In genomic region chr14:49930720-49931119, GRCh38 we compare ENCODE assay signal across 27 cellular contexts. TPM values are rescaled to one million over a fixed set of nuclear protein-coding genes. Genes with fewer than 3 reads are reported as not detected.
DNase-seq lines count a peak whose midpoint lies in the region; ATAC-seq, FAIRE-seq and TF ChIP-seq lines count a peak whose summit lies in the region.
"Had no signal": no experiment of that assay in that cellular context is flagged by ENCODE, and none has a peak within 500 bp of the region (broad histone marks: within the 10 kb centered on the region; RNA-seq: fewer than 3 reads in every experiment).

No MANE protein-coding gene starts in this region.

- H3K9ac ChIP-seq in GM12878 (ENCODE audit: control insufficient read depth, insufficient read depth, low read length), result no peak overlapping the region
- H3K9ac ChIP-seq: GM23248 had no signal

- H3K36me3 ChIP-seq in GM23338 (ENCODE audit: insufficient read depth), result no peaks in the 10 kb centered on the region; the same call in 1 of the 2 replicates
- no peaks in the 10 kb centered on the region for H3K36me3 ChIP-seq in GM12878 (ENCODE audit: control insufficient read depth in 2 of 2, insufficient read depth in 2 of 2, low read length in 1 of 2)
- H3K36me3 ChIP-seq in PC-9 (ENCODE audit: low read depth), result no peaks in the 10 kb centered on the region
- H3K36me3 ChIP-seq: upper lobe of right lung had no signal

- FAIRE-seq in GM12878 (lab: Jason Lieb, UNC), result peak; percentile 27
- FAIRE-seq: HepG2 had no signal

- no peak overlapping the region for H3K27ac ChIP-seq in GM23338 (ENCODE audit: low read depth)
- H3K27ac ChIP-seq in GM12878 (ENCODE audit: control insufficient read depth, insufficient read depth), result no peak overlapping the region
- no peak overlapping the region for H3K27ac ChIP-seq in PC-9
- H3K27ac ChIP-seq: epithelial cell of prostate, GM23248, HL-60, upper lobe of right lung had no signal

- no peak for TF ChIP-seq POLR2A in GM12878 (IDR thresholded peaks at IDR 0.05; ENCODE audit: low read depth, low read length)

- intact Hi-C loops in activated CD4-positive, alpha-beta memory T cell treated with anti-CD3 and anti-CD28 coated beads for 36 hours (cut with micrococcal nuclease), result no loop called here
- intact Hi-C loops in GM12878 (cut with micrococcal nuclease; ENCODE audit: unreplicated experiment), result loop anchor here (2.0 kb wide), 1 partner anchor 72 kb away; no protein-coding TSS in a partner anchor
- intact Hi-C loops in PC-9 (cut with micrococcal nuclease; ENCODE audit: unreplicated experiment), result no loop called here

- TF ChIP-seq RAD21 in GM12878 (IDR thresholded peaks at IDR 0.05; ENCODE audit: insufficient read depth, low read depth, low read length), result no peak

- peaks cover 7% of the 10 kb centered on the region for H3K4me1 Mint-ChIP-seq in activated CD4-positive, alpha-beta memory T cell treated with anti-CD3 and anti-CD28 coated beads for 36 hours (ENCODE audit: low read depth)
- H3K4me1 Mint-ChIP-seq in activated CD4-positive, alpha-beta memory T cell treated with anti-CD3 and anti-CD28 coated beads, Interleukin-2, amount 10 ng/mL, durations not matched to agents 7 days and 5 days, result peaks cover 11% of the 10 kb centered on the region
- H3K4me1 Mint-ChIP-seq in GM23338, result peaks cover 4% of the 10 kb centered on the region
- peaks cover 26% of the 10 kb centered on the region for H3K4me1 Mint-ChIP-seq in stimulated activated memory B cell treated with anti-CD40 and anti-IgM and Interleukin-4, amounts not matched to agents 10 μg/mL and 1 μg/mL and 100 μg/mL, for 72 hours

- H2AFZ ChIP-seq in GM23338, result peak overlapping the region; percentile 59; the same call in 1 of the 2 replicates
- H2AFZ ChIP-seq in GM12878 (ENCODE audit: control insufficient read depth, low read depth, low read length), result no peak overlapping the region
- no peak overlapping the region for H2AFZ ChIP-seq in PC-9
- H2AFZ ChIP-seq: GM23248 had no signal

- no peaks in the 10 kb centered on the region for H3K27me3 Mint-ChIP-seq in activated CD4-positive, alpha-beta memory T cell treated with anti-CD3 and anti-CD28 coated beads for 36 hours
- no peaks in the 10 kb centered on the region for H3K27me3 Mint-ChIP-seq in activated CD4-positive, alpha-beta memory T cell treated with anti-CD3 and anti-CD28 coated beads, Interleukin-2, amount 10 ng/mL, durations not matched to agents 7 days and 5 days
- H3K27me3 Mint-ChIP-seq in GM23338 (ENCODE audit: insufficient read depth, low read depth, poor library complexity), result peaks cover 2% of the 10 kb centered on the region
- no peaks in the 10 kb centered on the region for H3K27me3 Mint-ChIP-seq in stimulated activated memory B cell treated with anti-CD40 and anti-IgM and Interleukin-4, amounts not matched to agents 10 μg/mL and 1 μg/mL and 100 μg/mL, for 72 hours
- H3K27me3 Mint-ChIP-seq: activated naive CD8-positive, alpha-beta T cell treated with anti-CD3 and anti-CD28 coated beads, Interleukin-2, amount 50 U/mL, for 24 hours; central memory CD8-positive, alpha-beta T cell had no signal

- no peak for TF ChIP-seq EP300 in GM12878 (IDR thresholded peaks at IDR 0.05; ENCODE audit: borderline replicate concordance in 1 of 2, control insufficient read depth in 1 of 2, low read depth in 2 of 2, low read length in 2 of 2)

- H4K20me1 ChIP-seq in GM23338 (replicated peaks; ENCODE audit: insufficient read depth), result no peaks in the 10 kb centered on the region
- H4K20me1 ChIP-seq in GM12878 (ENCODE audit: control insufficient read depth, insufficient read depth), result no peaks in the 10 kb centered on the region
- H4K20me1 ChIP-seq in PC-9 (ENCODE audit: insufficient read depth), result no peaks in the 10 kb centered on the region

- H3K4me2 ChIP-seq in GM23338 (no peak overlapping the region), GM12878 (ENCODE audit: control insufficient read depth, insufficient read depth) (no peak overlapping the region), PC-9 (no peak overlapping the region)

- CTCF ChIA-PET in activated CD4-positive, alpha-beta memory T cell treated with anti-CD3 and anti-CD28 coated beads for 36 hours (lab: Charles Lee), result no interaction called here
- CTCF ChIA-PET in activated CD4-positive, alpha-beta memory T cell treated with anti-CD3 and anti-CD28 coated beads, Interleukin-2, amount 10 ng/mL, durations not matched to agents 7 days and 5 days (lab: Charles Lee), result no interaction called here
- CTCF ChIA-PET in GM12878 (lab: Yijun Ruan, JAX), result no interaction called here
- CTCF ChIA-PET in PC-9 (lab: Charles Lee), result no interaction called here

- H3K9me3 Mint-ChIP-seq in activated CD4-positive, alpha-beta memory T cell treated with anti-CD3 and anti-CD28 coated beads for 36 hours, result no peaks in the 10 kb centered on the region
- no peaks in the 10 kb centered on the region for H3K9me3 Mint-ChIP-seq in activated CD4-positive, alpha-beta memory T cell treated with anti-CD3 and anti-CD28 coated beads, Interleukin-2, amount 10 ng/mL, durations not matched to agents 7 days and 5 days
- H3K9me3 Mint-ChIP-seq in GM23338, result 0 out of 3 replicates have a peak, but pooled peaks cover 3% of the 10 kb centered on the region
- H3K9me3 Mint-ChIP-seq in stimulated activated memory B cell treated with anti-CD40 and anti-IgM and Interleukin-4, amounts not matched to agents 10 μg/mL and 1 μg/mL and 100 μg/mL, for 72 hours, result peaks cover 2% of the 10 kb centered on the region
- H3K9me3 Mint-ChIP-seq: activated naive CD8-positive, alpha-beta T cell treated with anti-CD3 and anti-CD28 coated beads, Interleukin-2, amount 50 U/mL, for 24 hours; activated T-helper 2 cell treated with anti-CD3 and anti-CD28 coated beads, Interferon-gamma antibody, Interleukin-2, Interleukin-4, amounts not matched to agents 10 μg/mL and 5 μg/mL and 100 μg/mL, durations not matched to agents 14 hours and 24 hours and 36 hours; central memory CD8-positive, alpha-beta T cell; HFFc6 had no signal

- ATAC-seq in GM23338 (no peak), GM12878 (peak; percentile 42)
- peak; percentile 76 for ATAC-seq in stimulated activated memory B cell treated with anti-CD40 and anti-IgM and Interleukin-4, amounts not matched to agents 10 μg/mL and 1 μg/mL and 100 μg/mL, for 72 hours
- ATAC-seq: activated naive CD8-positive, alpha-beta T cell treated with anti-CD3 and anti-CD28 coated beads, Interleukin-2, amount 50 U/mL, for 24 hours; HepG2; left cardiac atrium had no signal

- SMC1A ChIA-PET in GM12878 (lab: Charles Lee; ENCODE audit: uncharacterized antibody, unreplicated experiment), result interaction anchor here (0.7 to 2.7 kb wide), 9 partner anchors 13 to 134 kb away, joined by 3 to 11 read pairs (median 4); no protein-coding TSS in a partner anchor

- H3K79me2 ChIP-seq in GM23338 (replicated peaks; ENCODE audit: insufficient read depth) (no peaks in the 10 kb centered on the region), GM12878 (ENCODE audit: control insufficient read depth, insufficient read depth, low read length) (no peaks in the 10 kb centered on the region), PC-9 (ENCODE audit: low read depth) (no peaks in the 10 kb centered on the region)

- POLR2A ChIA-PET in activated CD4-positive, alpha-beta memory T cell treated with anti-CD3 and anti-CD28 coated beads for 36 hours (lab: Charles Lee), result no interaction called here
- POLR2A ChIA-PET in activated CD4-positive, alpha-beta memory T cell treated with anti-CD3 and anti-CD28 coated beads, Interleukin-2, amount 10 ng/mL, durations not matched to agents 7 days and 5 days (lab: Charles Lee), result interaction anchor here (1.2 kb wide), 1 partner anchor 15 kb away, joined by 3 read pairs; no protein-coding TSS in a partner anchor
- POLR2A ChIA-PET in GM12878 (lab: Charles Lee), result interaction anchor here (0.6 to 1.4 kb wide), 5 partner anchors 9 to 71 kb away, joined by 3 to 6 read pairs (median 4); no protein-coding TSS in a partner anchor
- POLR2A ChIA-PET in PC-9 (lab: Charles Lee; ENCODE audit: unreplicated experiment), result no interaction called here

- H3K4me3 ChIP-seq in GM23338 (no peak overlapping the region), GM12878 (no peak overlapping the region), PC-9 (no peak overlapping the region)
- H3K4me3 ChIP-seq: GM23248, upper lobe of right lung had no signal

- H3K4me1 ChIP-seq in GM23338 (ENCODE audit: insufficient read depth) (peaks cover 7% of the 10 kb centered on the region; the same call in 1 of the 2 replicates), GM12878 (ENCODE audit: control insufficient read depth, insufficient read depth, low read length) (peaks cover 16% of the 10 kb centered on the region), PC-9 (replicated peaks; ENCODE audit: insufficient read depth) (no peaks in the 10 kb centered on the region)
- H3K4me1 ChIP-seq: upper lobe of right lung had no signal

- H3K27me3 ChIP-seq in GM23338 (ENCODE audit: insufficient read depth) (no peaks in the 10 kb centered on the region), GM12878 (replicated peaks in 1 of 2; ENCODE audit: control insufficient read depth in 2 of 2, insufficient read depth in 2 of 2, low read length in 1 of 2) (no peaks in the 10 kb centered on the region), PC-9 (ENCODE audit: insufficient read depth, low read depth) (no peaks in the 10 kb centered on the region)
- H3K27me3 ChIP-seq: upper lobe of right lung had no signal

- BruUV-seq in GM12878 (replicated peaks; lab: Mats Ljungman, UMichigan) (no TSS peak), PC-9 (replicated peaks; lab: Mats Ljungman, UMichigan) (no TSS peak)

- in situ Hi-C loops in GM12878 (cut with MboI), result no loop called here

- TF ChIP-seq CTCF in GM23338 (conservative IDR thresholded peaks at IDR 0.05; ENCODE audit: low read depth in 2 of 2) (no peak), GM12878 (IDR thresholded peaks at IDR 0.05 in 2 of 3, conservative IDR thresholded peaks at IDR 0.05 in 1 of 3; ENCODE audit: control insufficient read depth in 2 of 3, extremely low read depth in 1 of 3, insufficient read depth in 1 of 3, low read depth in 3 of 3, low read length in 3 of 3) (no peak), PC-9 (conservative IDR thresholded peaks at IDR 0.05) (no peak)

- peaks cover 2% of the 10 kb centered on the region for H3K36me3 Mint-ChIP-seq in activated CD4-positive, alpha-beta memory T cell treated with anti-CD3 and anti-CD28 coated beads for 36 hours
- H3K36me3 Mint-ChIP-seq in activated CD4-positive, alpha-beta memory T cell treated with anti-CD3 and anti-CD28 coated beads, Interleukin-2, amount 10 ng/mL, durations not matched to agents 7 days and 5 days (ENCODE audit: low read depth), result no peaks in the 10 kb centered on the region
- no peaks in the 10 kb centered on the region for H3K36me3 Mint-ChIP-seq in GM23338 (ENCODE audit: low read depth)
- H3K36me3 Mint-ChIP-seq in stimulated activated memory B cell treated with anti-CD40 and anti-IgM and Interleukin-4, amounts not matched to agents 10 μg/mL and 1 μg/mL and 100 μg/mL, for 72 hours, result peaks cover 16% of the 10 kb centered on the region

- peak overlapping the region; percentile 5 for H3K4me3 Mint-ChIP-seq in activated CD4-positive, alpha-beta memory T cell treated with anti-CD3 and anti-CD28 coated beads for 36 hours
- H3K4me3 Mint-ChIP-seq in activated CD4-positive, alpha-beta memory T cell treated with anti-CD3 and anti-CD28 coated beads, Interleukin-2, amount 10 ng/mL, durations not matched to agents 7 days and 5 days, result no peak overlapping the region
- H3K4me3 Mint-ChIP-seq in GM23338, result no peak overlapping the region
- peak overlapping the region; percentile 11 for H3K4me3 Mint-ChIP-seq in stimulated activated memory B cell treated with anti-CD40 and anti-IgM and Interleukin-4, amounts not matched to agents 10 μg/mL and 1 μg/mL and 100 μg/mL, for 72 hours
- H3K4me3 Mint-ChIP-seq: activated naive CD8-positive, alpha-beta T cell treated with anti-CD3 and anti-CD28 coated beads, Interleukin-2, amount 50 U/mL, for 24 hours; central memory CD8-positive, alpha-beta T cell; HFFc6 had no signal

- no peak overlapping the region for H3K27ac Mint-ChIP-seq in activated CD4-positive, alpha-beta memory T cell treated with anti-CD3 and anti-CD28 coated beads for 36 hours
- no peak overlapping the region for H3K27ac Mint-ChIP-seq in activated CD4-positive, alpha-beta memory T cell treated with anti-CD3 and anti-CD28 coated beads, Interleukin-2, amount 10 ng/mL, durations not matched to agents 7 days and 5 days
- H3K27ac Mint-ChIP-seq in GM23338, result no peak overlapping the region
- peak overlapping the region; percentile 92 for H3K27ac Mint-ChIP-seq in stimulated activated memory B cell treated with anti-CD40 and anti-IgM and Interleukin-4, amounts not matched to agents 10 μg/mL and 1 μg/mL and 100 μg/mL, for 72 hours
- H3K27ac Mint-ChIP-seq: activated naive CD8-positive, alpha-beta T cell treated with anti-CD3 and anti-CD28 coated beads, Interleukin-2, amount 50 U/mL, for 24 hours; activated T-helper 2 cell treated with anti-CD3 and anti-CD28 coated beads, Interferon-gamma antibody, Interleukin-2, Interleukin-4, amounts not matched to agents 10 μg/mL and 5 μg/mL and 100 μg/mL, durations not matched to agents 14 hours and 24 hours and 36 hours; HFFc6 had no signal

- no peaks in the 10 kb centered on the region for H3F3A ChIP-seq in GM23338 (replicated peaks; ENCODE audit: low read depth)
- H3F3A ChIP-seq in PC-9 (ENCODE audit: insufficient read depth, low read depth), result 0 out of 2 replicates have a peak, but pooled peaks cover 3% of the 10 kb centered on the region

- H3K9me2 ChIP-seq in GM23338 (ENCODE audit: insufficient read depth) (no peaks in the 10 kb centered on the region), PC-9 (ENCODE audit: insufficient read depth) (no peaks in the 10 kb centered on the region)

- H3K9me3 ChIP-seq in GM12878 (replicated peaks; ENCODE audit: control insufficient read depth, insufficient read depth, low read length) (no peaks in the 10 kb centered on the region), PC-9 (ENCODE audit: insufficient read depth, low read depth) (no peaks in the 10 kb centered on the region)
- H3K9me3 ChIP-seq: upper lobe of right lung had no signal

- RAD21 ChIA-PET in GM12878 (lab: Charles Lee; ENCODE audit: unreplicated experiment), result interaction anchor here (0.7 to 3.0 kb wide), 10 partner anchors 10 to 131 kb away, joined by 3 to 13 read pairs (median 4); no protein-coding TSS in a partner anchor

- WGBS in GM12878 (ENCODE audit: insufficient coverage, insufficient replicate concordance, low lambda C conversion rate, missing lambda C conversion rate), result 53% methylated on average over 2 of the region's 2 CpGs

- DNase-seq in activated CD4-positive, alpha-beta memory T cell treated with anti-CD3 and anti-CD28 coated beads for 36 hours, result no peak
- DNase-seq in activated CD4-positive, alpha-beta memory T cell treated with anti-CD3 and anti-CD28 coated beads, Interleukin-2, amount 10 ng/mL, durations not matched to agents 7 days and 5 days, result no peak
- DNase-seq in GM23338 (ENCODE audit: low spot score) (no peak), GM12878 (ENCODE audit: low read depth, low spot score) (no peak), PC-9 (no peak), SHP77 (lab: John Stamatoyannopoulos, UW) (no peak)
- no peak for DNase-seq in effector CD8-positive, alpha-beta T cell (lab: John Stamatoyannopoulos, UW)
- DNase-seq: activated naive CD8-positive, alpha-beta T cell treated with anti-CD3 and anti-CD28 coated beads, Interleukin-2, amount 50 U/mL, for 24 hours; C1 segment of cervical spinal cord; Calu3; GM23248; HFFc6; left cardiac atrium; NCI-H1105; NCI-H2081; NCI-H226; NCI-H748 treated with DMSO at 0.1 percent for 48 hours; occipital lobe; SHP77 treated with DMSO at 0.1 percent for 48 hours; stimulated activated CD8-positive, alpha-beta memory T cell treated with anti-CD3 and anti-CD28 coated beads, Interleukin-4, amount 100 ng/mL, for 48 hours; upper lobe of right lung had no signal

RNA-seq across cellular contexts. Expression of gene ARF6, which starts 37.8 kb away (rescaled TPM):
- total RNA-seq in activated CD4-positive, alpha-beta memory T cell treated with anti-CD3 and anti-CD28 coated beads for 36 hours, result 100 to 1,000 TPM; 198 to 202 TPM
- 100 to 1,000 TPM; 198 to 199 TPM for total RNA-seq in activated CD4-positive, alpha-beta memory T cell treated with anti-CD3 and anti-CD28 coated beads, Interleukin-2, amount 10 ng/mL, durations not matched to agents 7 days and 5 days
- 60.1 and 73.1 TPM in 2 replicates for total RNA-seq in GM23338 (2014; rRNA removed; shearing (Covaris generic))
- 42.5 and 47.8 TPM in 2 replicates for polyA plus RNA-seq in GM23338 (2016; fragmentation: Nextera tagmentation; extraction: Ambion mirVana)
- total RNA-seq in GM12878 (2013; cell fraction: nucleolus; rRNA removed), result 27.7 and 30.1 TPM in 2 replicates
- 64.5 and 66.1 TPM in 2 replicates for total RNA-seq in GM12878 (2014; rRNA removed)
- 49.8 and 50.0 TPM in 2 replicates for total RNA-seq in GM12878 (2014; rRNA removed; fragmentation: Illumina TruSeq; extraction: Trizol)
- 91.3 and 94.2 TPM in 2 replicates for total RNA-seq in GM12878 (2021)
- polyA plus RNA-seq in GM12878 (2011; ENCODE audit: low read depth), result 27.1 TPM
- 47.8 and 52.2 TPM in 2 replicates for polyA plus RNA-seq in GM12878 (2011; rRNA removed)
- polyA plus RNA-seq in GM12878 (2011; cell fraction: cytosol; rRNA removed), result 32.4 and 36.0 TPM in 2 replicates
- 27.7 and 42.9 TPM in 2 replicates for polyA plus RNA-seq in GM12878 (2011; cell fraction: nucleus; rRNA removed)
- 57.0 and 69.3 TPM in 2 replicates for polyA plus RNA-seq in GM12878 (2012)
- polyA plus RNA-seq in GM12878 (2014; fragmentation: Illumina TruSeq; extraction: Trizol), result 74.8 and 82.5 TPM in 2 replicates
- polyA plus RNA-seq in GM12878 (2014; fragmentation: Nextera tagmentation; extraction: Ambion mirVana), result 10 to 100 TPM; 46.8 to 86.6 TPM
- polyA plus RNA-seq in GM12878 (2014; rRNA removed), result 69.1 and 73.0 TPM in 2 replicates
- 100 to 1,000 TPM; 125 to 128 TPM for polyA plus RNA-seq in GM12878 (2016; fragmentation: Nextera tagmentation; extraction: Ambion mirVana)
- 35.5 and 38.3 TPM in 2 replicates for polyA minus RNA-seq in GM12878 (2011; rRNA and poly(A)+ RNA removed)
- polyA minus RNA-seq in GM12878 (2011; cell fraction: cytosol; rRNA and poly(A)+ RNA removed), result 16.7 and 23.6 TPM in 2 replicates
- 20.7 and 36.2 TPM in 2 replicates for polyA minus RNA-seq in GM12878 (2011; cell fraction: nucleus; rRNA and poly(A)+ RNA removed)
- total RNA-seq in PC-9 (2021), result 46.8 and 65.3 TPM in 2 replicates

Comparison
In these comparisons a context has a peak if more than half of its experiments do, and no peak if none do; other contexts are left out.
1. H3K4me3 Mint-ChIP-seq: peak in activated CD4-positive, alpha-beta memory T cell treated with anti-CD3 and anti-CD28 coated beads for 36 hours (single experiment) and stimulated activated memory B cell treated with anti-CD40 and anti-IgM and Interleukin-4, amounts not matched to agents 10 μg/mL and 1 μg/mL and 100 μg/mL, for 72 hours (single experiment); none in activated CD4-positive, alpha-beta memory T cell treated with anti-CD3 and anti-CD28 coated beads, Interleukin-2, amount 10 ng/mL, durations not matched to agents 7 days and 5 days (single experiment) and GM23338 (single experiment).
2. POLR2A ChIA-PET loops: an anchor here in activated CD4-positive, alpha-beta memory T cell treated with anti-CD3 and anti-CD28 coated beads, Interleukin-2, amount 10 ng/mL, durations not matched to agents 7 days and 5 days (1.2 kb wide) and GM12878 (0.6 to 1.4 kb wide); none called in activated CD4-positive, alpha-beta memory T cell treated with anti-CD3 and anti-CD28 coated beads for 36 hours and PC-9.